26 cellular contexts compared by ENCODE assay signal in genomic region chr2:65411056-65411795, GRCh38. TPM values are rescaled to one million over a fixed set of nuclear protein-coding genes. Genes with fewer than 3 reads are reported as not detected.
DNase-seq lines count a peak whose midpoint lies in the region; ATAC-seq and TF ChIP-seq lines count a peak whose summit lies in the region.
"Had no signal": no experiment of that assay in that cellular context is flagged by ENCODE, and none has a peak within 500 bp of the region (broad histone marks: within the 10 kb centered on the region; RNA-seq: fewer than 3 reads in every experiment).

No MANE protein-coding gene starts in this region.

- 70% methylated on average over 7 of the region's 7 CpGs for WGBS in right lobe of liver (ENCODE audit: insufficient coverage, low coverage, low lambda C conversion rate, missing lambda C conversion rate)

- ATAC-seq in right lobe of liver (peak; percentile 41 to 80 (median 69)), GM18909 (IDR thresholded peaks at IDR 0.05; ENCODE audit: poor library complexity, unreplicated experiment) (no peak), HG02840 (IDR thresholded peaks at IDR 0.05; ENCODE audit: low FRiP score, unreplicated experiment) (no peak)
- ATAC-seq: stimulated activated naive CD8-positive, alpha-beta T cell treated with anti-CD3 and anti-CD28 coated beads, Interleukin-15, Interleukin-2, amounts not matched to agents 100 U/mL and 50 U/mL, for 24 hours had no signal

- TF ChIP-seq CTCF in VCaP (conservative IDR thresholded peaks at IDR 0.05) (no peak), right lobe of liver (IDR thresholded peaks at IDR 0.05) (no peak), WERI-Rb-1 (IDR thresholded peaks at IDR 0.05; ENCODE audit: low read depth, low read length) (no peak)

- H3K27ac ChIP-seq in VCaP: peak overlapping the region; percentile 97
- H3K27ac ChIP-seq in right lobe of liver: peak overlapping the region in 1 of 3 donors; percentile 4
- no peak overlapping the region for H3K27ac ChIP-seq in WERI-Rb-1
- H3K27ac ChIP-seq: RWPE1, SK-N-MC, tibial artery had no signal

- H3K4me1 ChIP-seq in right lobe of liver: peaks cover 0 to 17% (median 0%) of the 10 kb centered on the region in 4 donors

- no peak overlapping the region for H3K4me3 ChIP-seq in right lobe of liver
- H3K4me3 ChIP-seq in WERI-Rb-1 (ENCODE audit: low read depth, low read length): no peak overlapping the region
- H3K4me3 ChIP-seq: lung, SK-N-MC, tibial artery had no signal

- H3K9me3 ChIP-seq in right lobe of liver (no peaks in the 10 kb centered on the region), WERI-Rb-1 (ENCODE audit: severe bottlenecking) (no peaks in the 10 kb centered on the region)
- H3K9me3 ChIP-seq: tibial artery had no signal

- peak; percentile 23 for DNase-seq in DMS53 (lab: John Stamatoyannopoulos, UW)
- DNase-seq in DMS53 treated with DMSO at 0.1 percent for 48 hours (lab: John Stamatoyannopoulos, UW; ENCODE audit: unreplicated experiment): no peak
- no peak for DNase-seq in right lobe of liver
- no peak for DNase-seq in WERI-Rb-1
- DNase-seq in NCI-H524 treated with DMSO at 0.1 percent for 48 hours (lab: John Stamatoyannopoulos, UW): no peak
- DNase-seq: 8988T; activated B cell treated with CpG ODN at 0.5 μM for 24 hours; activated CD4-positive, alpha-beta memory T cell treated with anti-CD3 and anti-CD28 coated beads for 36 hours; activated naive CD8-positive, alpha-beta T cell treated with anti-CD3 and anti-CD28 coated beads, Interleukin-2, amount 10 ng/mL, durations not matched to agents 7 days and 5 days; AML-193; effector CD4-positive, alpha-beta T cell; foreskin melanocyte; hippocampal formation; Karpas-422; NCI-H1092; nucleus accumbens; retina; stimulated activated CD4-positive, alpha-beta T cell treated with anti-CD3 and anti-CD28 coated beads, Interleukin-4, amount 100 ng/mL, for 4 hours; stimulated activated naive CD8-positive, alpha-beta T cell treated with anti-CD3 and anti-CD28 coated beads, Interleukin-15, Interleukin-2, amounts not matched to agents 100 U/mL and 50 U/mL, for 24 hours; tibial artery had no signal

- intact Hi-C loops in right lobe of liver (cut with DNase I): no loop called here

- no peaks in the 10 kb centered on the region for H3K27me3 ChIP-seq in right lobe of liver
- no peaks in the 10 kb centered on the region for H3K27me3 ChIP-seq in WERI-Rb-1 (ENCODE audit: insufficient read depth, low read depth, severe bottlenecking)
- H3K27me3 ChIP-seq: tibial artery had no signal

- no peak for TF ChIP-seq POLR2A in right lobe of liver (IDR thresholded peaks at IDR 0.05)

- H3K36me3 ChIP-seq in right lobe of liver (no peaks in the 10 kb centered on the region), WERI-Rb-1 (no peaks in the 10 kb centered on the region)
- H3K36me3 ChIP-seq: tibial artery had no signal

RNA-seq across cellular contexts. Expression of gene SPRED2, which starts 21.2 kb away (rescaled TPM):
- total RNA-seq in right lobe of liver: 10 to 100 TPM; 11.0 to 22.5 (median 15.2) TPM

Comparison
In these comparisons a context has a peak if more than half of its experiments do, and no peak if none do; other contexts are left out.
1. ATAC-seq: peak in right lobe of liver (4 of 4); none in GM18909 (single experiment) and HG02840 (single experiment).